In genomic region chr17:28948873-28949184, GRCh38 we compare ENCODE assay signal across 1 cellular context.
TF ChIP-seq lines count a peak whose summit lies in the region.

No MANE protein-coding gene starts in this region.

TF ChIP-seq in HepG2, 621 proteins besides CTCF, POLR2A, EP300 and RAD21 (continued from another document and continues in another):
- TF ChIP-seq MED1 (CRISPR knock-in tag; IDR thresholded peaks at IDR 0.05) (0 out of 2 replicates have a peak, but pooled peaks have one; percentile 26), TFAP4 (IDR thresholded peaks at IDR 0.05; ENCODE audit: borderline replicate concordance, low read depth) (no peak), HMG20B (CRISPR knock-in tag; conservative IDR thresholded peaks at IDR 0.05) (no peak), TGIF2 (CRISPR knock-in tag; IDR thresholded peaks at IDR 0.05) (peak; percentile 60; the same call in 1 of the 2 replicates), ZSCAN22 (CRISPR knock-in tag; IDR thresholded peaks at IDR 0.05) (0 out of 2 replicates have a peak, but pooled peaks have one; percentile 28), ZBTB7B (CRISPR knock-in tag; IDR thresholded peaks at IDR 0.05) (no peak), FOXP4 (CRISPR knock-in tag; IDR thresholded peaks at IDR 0.05) (no peak), HNF1A (IDR thresholded peaks at IDR 0.05; ENCODE audit: low read depth) (no peak), HNF1A (CRISPR knock-in tag; IDR thresholded peaks at IDR 0.05; ENCODE audit: borderline replicate concordance) (0 out of 2 replicates have a peak, but pooled peaks have one; percentile 18), MIER2 (CRISPR knock-in tag; IDR thresholded peaks at IDR 0.05) (no peak), NFKBIZ (CRISPR knock-in tag; IDR thresholded peaks at IDR 0.05) (no peak), ZNF230 (CRISPR knock-in tag; IDR thresholded peaks at IDR 0.05) (0 out of 2 replicates have a peak, but pooled peaks have one; percentile 59), ZNF609 (CRISPR knock-in tag; IDR thresholded peaks at IDR 0.05; ENCODE audit: borderline replicate concordance) (0 out of 2 replicates have a peak, but pooled peaks have one; percentile 26), ZNF180 (CRISPR knock-in tag; IDR thresholded peaks at IDR 0.05; ENCODE audit: borderline replicate concordance, low read depth) (no peak), MXI1 (IDR thresholded peaks at IDR 0.05; ENCODE audit: borderline replicate concordance, low read depth, low read length) (no peak), ZFP36L1 (CRISPR knock-in tag; IDR thresholded peaks at IDR 0.05) (no peak), HINFP (CRISPR knock-in tag; IDR thresholded peaks at IDR 0.05; ENCODE audit: low read depth) (no peak), PHF8 (CRISPR knock-in tag; IDR thresholded peaks at IDR 0.05) (no peak), SNRNP70 (IDR thresholded peaks at IDR 0.05; ENCODE audit: low read depth, low read length) (no peak), ZNF431 (CRISPR knock-in tag; IDR thresholded peaks at IDR 0.05; ENCODE audit: borderline replicate concordance, low read depth) (no peak), ZNF678 (CRISPR knock-in tag; IDR thresholded peaks at IDR 0.05) (0 out of 2 replicates have a peak, but pooled peaks have one; percentile 40), PHF21A (CRISPR knock-in tag; IDR thresholded peaks at IDR 0.05) (0 out of 2 replicates have a peak, but pooled peaks have one; percentile 1), PRPF4 (IDR thresholded peaks at IDR 0.05; ENCODE audit: low read depth, low read length, poor library complexity, severe bottlenecking) (no peak), SP140L (CRISPR knock-in tag; IDR thresholded peaks at IDR 0.05; ENCODE audit: borderline replicate concordance) (no peak), TEF (CRISPR knock-in tag; IDR thresholded peaks at IDR 0.05) (no peak), BRF2 (CRISPR knock-in tag; IDR thresholded peaks at IDR 0.05) (0 out of 2 replicates have a peak, but pooled peaks have one; percentile 19)
- TF ChIP-seq, protein P1, sequence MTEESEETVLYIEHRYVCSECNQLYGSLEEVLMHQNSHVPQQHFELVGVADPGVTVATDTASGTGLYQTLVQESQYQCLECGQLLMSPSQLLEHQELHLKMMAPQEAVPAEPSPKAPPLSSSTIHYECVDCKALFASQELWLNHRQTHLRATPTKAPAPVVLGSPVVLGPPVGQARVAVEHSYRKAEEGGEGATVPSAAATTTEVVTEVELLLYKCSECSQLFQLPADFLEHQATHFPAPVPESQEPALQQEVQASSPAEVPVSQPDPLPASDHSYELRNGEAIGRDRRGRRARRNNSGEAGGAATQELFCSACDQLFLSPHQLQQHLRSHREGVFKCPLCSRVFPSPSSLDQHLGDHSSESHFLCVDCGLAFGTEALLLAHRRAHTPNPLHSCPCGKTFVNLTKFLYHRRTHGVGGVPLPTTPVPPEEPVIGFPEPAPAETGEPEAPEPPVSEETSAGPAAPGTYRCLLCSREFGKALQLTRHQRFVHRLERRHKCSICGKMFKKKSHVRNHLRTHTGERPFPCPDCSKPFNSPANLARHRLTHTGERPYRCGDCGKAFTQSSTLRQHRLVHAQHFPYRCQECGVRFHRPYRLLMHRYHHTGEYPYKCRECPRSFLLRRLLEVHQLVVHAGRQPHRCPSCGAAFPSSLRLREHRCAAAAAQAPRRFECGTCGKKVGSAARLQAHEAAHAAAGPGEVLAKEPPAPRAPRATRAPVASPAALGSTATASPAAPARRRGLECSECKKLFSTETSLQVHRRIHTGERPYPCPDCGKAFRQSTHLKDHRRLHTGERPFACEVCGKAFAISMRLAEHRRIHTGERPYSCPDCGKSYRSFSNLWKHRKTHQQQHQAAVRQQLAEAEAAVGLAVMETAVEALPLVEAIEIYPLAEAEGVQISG (CRISPR knock-in tag; IDR thresholded peaks at IDR 0.05): no peak
- TF ChIP-seq, protein P2, sequence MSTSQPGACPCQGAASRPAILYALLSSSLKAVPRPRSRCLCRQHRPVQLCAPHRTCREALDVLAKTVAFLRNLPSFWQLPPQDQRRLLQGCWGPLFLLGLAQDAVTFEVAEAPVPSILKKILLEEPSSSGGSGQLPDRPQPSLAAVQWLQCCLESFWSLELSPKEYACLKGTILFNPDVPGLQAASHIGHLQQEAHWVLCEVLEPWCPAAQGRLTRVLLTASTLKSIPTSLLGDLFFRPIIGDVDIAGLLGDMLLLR (CRISPR knock-in tag; IDR thresholded peaks at IDR 0.05): no peak
- TF ChIP-seq, protein P3, sequence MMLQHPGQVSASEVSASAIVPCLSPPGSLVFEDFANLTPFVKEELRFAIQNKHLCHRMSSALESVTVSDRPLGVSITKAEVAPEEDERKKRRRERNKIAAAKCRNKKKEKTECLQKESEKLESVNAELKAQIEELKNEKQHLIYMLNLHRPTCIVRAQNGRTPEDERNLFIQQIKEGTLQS (CRISPR knock-in tag; IDR thresholded peaks at IDR 0.05): no peak
- TF ChIP-seq, protein P4, sequence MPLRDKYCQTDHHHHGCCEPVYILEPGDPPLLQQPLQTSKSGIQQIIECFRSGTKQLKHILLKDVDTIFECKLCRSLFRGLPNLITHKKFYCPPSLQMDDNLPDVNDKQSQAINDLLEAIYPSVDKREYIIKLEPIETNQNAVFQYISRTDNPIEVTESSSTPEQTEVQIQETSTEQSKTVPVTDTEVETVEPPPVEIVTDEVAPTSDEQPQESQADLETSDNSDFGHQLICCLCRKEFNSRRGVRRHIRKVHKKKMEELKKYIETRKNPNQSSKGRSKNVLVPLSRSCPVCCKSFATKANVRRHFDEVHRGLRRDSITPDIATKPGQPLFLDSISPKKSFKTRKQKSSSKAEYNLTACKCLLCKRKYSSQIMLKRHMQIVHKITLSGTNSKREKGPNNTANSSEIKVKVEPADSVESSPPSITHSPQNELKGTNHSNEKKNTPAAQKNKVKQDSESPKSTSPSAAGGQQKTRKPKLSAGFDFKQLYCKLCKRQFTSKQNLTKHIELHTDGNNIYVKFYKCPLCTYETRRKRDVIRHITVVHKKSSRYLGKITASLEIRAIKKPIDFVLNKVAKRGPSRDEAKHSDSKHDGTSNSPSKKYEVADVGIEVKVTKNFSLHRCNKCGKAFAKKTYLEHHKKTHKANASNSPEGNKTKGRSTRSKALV (CRISPR knock-in tag; IDR thresholded peaks at IDR 0.05): no peak
- TF ChIP-seq, protein P5, sequence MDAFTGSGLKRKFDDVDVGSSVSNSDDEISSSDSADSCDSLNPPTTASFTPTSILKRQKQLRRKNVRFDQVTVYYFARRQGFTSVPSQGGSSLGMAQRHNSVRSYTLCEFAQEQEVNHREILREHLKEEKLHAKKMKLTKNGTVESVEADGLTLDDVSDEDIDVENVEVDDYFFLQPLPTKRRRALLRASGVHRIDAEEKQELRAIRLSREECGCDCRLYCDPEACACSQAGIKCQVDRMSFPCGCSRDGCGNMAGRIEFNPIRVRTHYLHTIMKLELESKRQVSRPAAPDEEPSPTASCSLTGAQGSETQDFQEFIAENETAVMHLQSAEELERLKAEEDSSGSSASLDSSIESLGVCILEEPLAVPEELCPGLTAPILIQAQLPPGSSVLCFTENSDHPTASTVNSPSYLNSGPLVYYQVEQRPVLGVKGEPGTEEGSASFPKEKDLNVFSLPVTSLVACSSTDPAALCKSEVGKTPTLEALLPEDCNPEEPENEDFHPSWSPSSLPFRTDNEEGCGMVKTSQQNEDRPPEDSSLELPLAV (CRISPR knock-in tag; conservative IDR thresholded peaks at IDR 0.05; ENCODE audit: low read depth): no peak
